Comparison of ENCODE assay signal across 8 cellular contexts in the genomic region with DNA sequence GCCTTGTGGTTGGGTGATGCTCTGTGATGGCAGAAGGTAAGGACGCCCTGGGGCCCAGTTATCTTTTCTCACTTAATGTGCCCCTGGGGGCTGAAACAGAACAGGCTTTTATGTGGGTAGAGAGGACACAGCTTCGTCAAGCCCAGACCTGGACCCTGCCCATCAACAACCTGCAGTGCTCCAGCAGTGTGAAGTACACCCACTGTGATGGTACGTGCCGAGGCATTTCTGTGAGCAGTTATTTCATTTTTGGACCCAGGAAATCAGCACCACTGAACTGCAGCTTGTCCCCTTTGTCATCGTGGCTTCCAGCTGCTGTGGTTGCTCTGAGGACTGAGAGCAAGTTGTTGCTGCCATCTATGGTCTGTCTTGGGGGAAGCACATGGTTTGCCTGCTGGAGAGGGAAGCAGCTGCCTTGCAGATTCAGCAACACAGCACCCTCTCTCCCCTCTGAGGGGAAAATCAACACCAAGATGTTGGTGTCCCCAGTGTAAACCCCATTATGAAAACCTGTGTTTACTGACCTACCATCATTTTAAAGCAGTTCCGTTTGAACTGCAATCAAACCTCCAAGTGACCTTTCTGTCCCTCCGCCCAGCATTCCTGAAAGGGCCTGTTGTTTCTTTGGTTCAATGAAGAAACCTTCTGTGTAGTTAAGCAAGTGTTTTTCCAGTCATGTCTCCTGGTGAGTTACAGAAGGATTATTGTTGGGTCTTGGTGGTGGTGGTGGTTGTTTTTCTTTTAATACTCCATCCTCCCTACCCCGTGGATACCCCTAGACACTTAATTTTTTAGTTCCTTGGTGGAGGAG.
DNase-seq lines count a peak whose midpoint lies in the region; ATAC-seq and TF ChIP-seq lines count a peak whose summit lies in the region.

No MANE protein-coding gene starts in this region.

- peak; percentile 97 for ATAC-seq in GM23338
- peak; percentile 88 for ATAC-seq in activated T-helper 17 cell treated with anti-CD3 and anti-CD28 coated beads, Interleukin-2, amount 50 U/mL, for 72 hours (replicated peaks)

- no peak overlapping the region for H2AFZ ChIP-seq in GM23338

- no peaks in the 10 kb centered on the region for H3K27me3 Mint-ChIP-seq in GM23338 (ENCODE audit: insufficient read depth, low read depth, poor library complexity)
- H3K27me3 Mint-ChIP-seq in activated T-helper 17 cell treated with anti-CD3 and anti-CD28 coated beads, Interleukin-2, amount 50 U/mL, for 72 hours = no peaks in the 10 kb centered on the region

- H3K79me2 ChIP-seq in GM23338 (replicated peaks; ENCODE audit: insufficient read depth) = no peaks in the 10 kb centered on the region

- H3K27ac ChIP-seq in GM23338 (ENCODE audit: low read depth) = 0 out of 2 replicates have a peak overlapping the region, but pooled peaks have one; percentile 36
- peak overlapping the region in 1 of 3 donors; percentile 39 for H3K27ac ChIP-seq in thyroid gland

- peak; percentile 58 to 87 for TF ChIP-seq CTCF in GM23338 (conservative IDR thresholded peaks at IDR 0.05; ENCODE audit: low read depth in 2 of 2)
- TF ChIP-seq CTCF in LNCAP (IDR thresholded peaks at IDR 0.05) = peak; percentile 58
- TF ChIP-seq CTCF in foreskin fibroblast (IDR thresholded peaks at IDR 0.05; ENCODE audit: low read depth, low read length) = peak; percentile 80
- peak in 4 of 6 experiments; percentile 70 to 88 (median 79) for TF ChIP-seq CTCF in thyroid gland (IDR thresholded peaks at IDR 0.05)

- no peaks in the 10 kb centered on the region for H3K9me3 ChIP-seq in thyroid gland

- H3K4me3 ChIP-seq in GM23338 = no peak overlapping the region
- no peak overlapping the region for H3K4me3 ChIP-seq in foreskin fibroblast (ENCODE audit: low read depth in 1 of 2, low read length in 2 of 2)
- H3K4me3 ChIP-seq in thyroid gland (replicated peaks in 1 of 3) = no peak overlapping the region

- no peak overlapping the region for H3K4me2 ChIP-seq in GM23338

- H3K9me3 Mint-ChIP-seq in GM23338 = no peaks in the 10 kb centered on the region
- no peaks in the 10 kb centered on the region for H3K9me3 Mint-ChIP-seq in activated T-helper 17 cell treated with anti-CD3 and anti-CD28 coated beads, Interleukin-2, amount 50 U/mL, for 72 hours

- H3K36me3 ChIP-seq in GM23338 (ENCODE audit: insufficient read depth) (no peaks in the 10 kb centered on the region), thyroid gland (no peaks in the 10 kb centered on the region)

- H3K36me3 Mint-ChIP-seq in GM23338 (ENCODE audit: low read depth) = no peaks in the 10 kb centered on the region
- H3K36me3 Mint-ChIP-seq in activated T-helper 17 cell treated with anti-CD3 and anti-CD28 coated beads, Interleukin-2, amount 50 U/mL, for 72 hours (ENCODE audit: low read depth) = peaks cover 61% of the 10 kb centered on the region

- H3K27me3 ChIP-seq in GM23338 (ENCODE audit: insufficient read depth) = no peaks in the 10 kb centered on the region
- no peaks in the 10 kb centered on the region for H3K27me3 ChIP-seq in thyroid gland

- TF ChIP-seq POLR2A in thyroid gland (IDR thresholded peaks at IDR 0.05) = no peak

- WGBS in thyroid gland, 2 donors = 44 to 48% methylated on average over 7 to 8 of the region's 8 CpGs

- no peaks in the 10 kb centered on the region for H3F3A ChIP-seq in GM23338 (replicated peaks; ENCODE audit: low read depth)

- H4K20me1 ChIP-seq in GM23338 (replicated peaks; ENCODE audit: insufficient read depth) = 0 out of 2 replicates have a peak, but pooled peaks cover 3% of the 10 kb centered on the region

- H3K4me1 ChIP-seq in GM23338 (ENCODE audit: insufficient read depth) (peaks cover 5% of the 10 kb centered on the region; the same call in 1 of the 2 replicates), thyroid gland (peaks cover 0 to 18% of the 10 kb centered on the region in 2 donors)

- H3K4me1 Mint-ChIP-seq in GM23338 = peaks cover 9% of the 10 kb centered on the region; the same call in 2 of the 3 replicates
- H3K4me1 Mint-ChIP-seq in activated T-helper 17 cell treated with anti-CD3 and anti-CD28 coated beads, Interleukin-2, amount 50 U/mL, for 72 hours = peaks cover 39% of the 10 kb centered on the region

- H3K27ac Mint-ChIP-seq in GM23338 = no peak overlapping the region
- peak overlapping the region; percentile 2 for H3K27ac Mint-ChIP-seq in activated T-helper 17 cell treated with anti-CD3 and anti-CD28 coated beads, Interleukin-2, amount 50 U/mL, for 72 hours

- intact Hi-C loops in thyroid gland (cut with DNase I) = loop anchor here (5.0 to 10.0 kb wide), 3 partner anchors 167 to 527 kb away; no protein-coding TSS in a partner anchor

- no peak overlapping the region for H3K4me3 Mint-ChIP-seq in GM23338
- H3K4me3 Mint-ChIP-seq in activated T-helper 17 cell treated with anti-CD3 and anti-CD28 coated beads, Interleukin-2, amount 50 U/mL, for 72 hours = peak overlapping the region; percentile 31

- no peaks in the 10 kb centered on the region for H3K9me2 ChIP-seq in GM23338 (ENCODE audit: insufficient read depth)

- DNase-seq in ELF-1 (ENCODE audit: low read depth, low spot score) = peak; percentile 80
- peak; percentile 82 for DNase-seq in GM23338 (ENCODE audit: low spot score)
- DNase-seq in RKO (ENCODE audit: low spot score) = peak; percentile 72
- peak; percentile 80 to 92 for DNase-seq in foreskin fibroblast
- DNase-seq in occipital lobe (lab: John Stamatoyannopoulos, UW) = peak; percentile 86
- peak; percentile 67 to 70 for DNase-seq in thyroid gland

TF ChIP-seq in GM23338, 12 proteins besides CTCF, POLR2A, EP300 and RAD21:
- no peak for TF ChIP-seq JUNB (IDR thresholded peaks at IDR 0.05; ENCODE audit: unreplicated experiment)
- TF ChIP-seq, protein P1, sequence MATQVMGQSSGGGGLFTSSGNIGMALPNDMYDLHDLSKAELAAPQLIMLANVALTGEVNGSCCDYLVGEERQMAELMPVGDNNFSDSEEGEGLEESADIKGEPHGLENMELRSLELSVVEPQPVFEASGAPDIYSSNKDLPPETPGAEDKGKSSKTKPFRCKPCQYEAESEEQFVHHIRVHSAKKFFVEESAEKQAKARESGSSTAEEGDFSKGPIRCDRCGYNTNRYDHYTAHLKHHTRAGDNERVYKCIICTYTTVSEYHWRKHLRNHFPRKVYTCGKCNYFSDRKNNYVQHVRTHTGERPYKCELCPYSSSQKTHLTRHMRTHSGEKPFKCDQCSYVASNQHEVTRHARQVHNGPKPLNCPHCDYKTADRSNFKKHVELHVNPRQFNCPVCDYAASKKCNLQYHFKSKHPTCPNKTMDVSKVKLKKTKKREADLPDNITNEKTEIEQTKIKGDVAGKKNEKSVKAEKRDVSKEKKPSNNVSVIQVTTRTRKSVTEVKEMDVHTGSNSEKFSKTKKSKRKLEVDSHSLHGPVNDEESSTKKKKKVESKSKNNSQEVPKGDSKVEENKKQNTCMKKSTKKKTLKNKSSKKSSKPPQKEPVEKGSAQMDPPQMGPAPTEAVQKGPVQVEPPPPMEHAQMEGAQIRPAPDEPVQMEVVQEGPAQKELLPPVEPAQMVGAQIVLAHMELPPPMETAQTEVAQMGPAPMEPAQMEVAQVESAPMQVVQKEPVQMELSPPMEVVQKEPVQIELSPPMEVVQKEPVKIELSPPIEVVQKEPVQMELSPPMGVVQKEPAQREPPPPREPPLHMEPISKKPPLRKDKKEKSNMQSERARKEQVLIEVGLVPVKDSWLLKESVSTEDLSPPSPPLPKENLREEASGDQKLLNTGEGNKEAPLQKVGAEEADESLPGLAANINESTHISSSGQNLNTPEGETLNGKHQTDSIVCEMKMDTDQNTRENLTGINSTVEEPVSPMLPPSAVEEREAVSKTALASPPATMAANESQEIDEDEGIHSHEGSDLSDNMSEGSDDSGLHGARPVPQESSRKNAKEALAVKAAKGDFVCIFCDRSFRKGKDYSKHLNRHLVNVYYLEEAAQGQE (IDR thresholded peaks at IDR 0.05; ENCODE audit: unreplicated experiment) = no peak
